Comparison of ENCODE assay signal across 24 cellular contexts in the genomic region with DNA sequence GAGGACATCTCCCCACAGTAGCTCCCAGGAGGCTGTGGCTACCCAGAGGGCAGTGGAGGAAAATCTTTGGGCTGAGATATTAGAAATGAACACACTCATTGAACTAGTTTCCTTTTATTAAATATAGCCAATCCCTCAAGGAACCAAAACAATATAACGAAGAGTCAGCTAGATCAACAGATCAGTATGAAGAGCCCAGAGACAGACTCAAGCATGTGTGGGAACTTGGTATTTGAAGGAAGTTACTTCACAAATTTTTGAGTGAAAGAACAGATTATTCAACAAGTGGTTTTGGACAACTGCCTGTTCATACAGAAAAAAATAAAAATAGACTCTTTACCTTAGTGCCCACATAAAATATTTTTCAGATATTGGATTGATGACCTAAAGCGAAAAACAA.
DNase-seq lines count a peak whose midpoint lies in the region; ATAC-seq and TF ChIP-seq lines count a peak whose summit lies in the region.
"Had no signal": no experiment of that assay in that cellular context is flagged by ENCODE, and none has a peak within 500 bp of the region (broad histone marks: within the 10 kb centered on the region; RNA-seq: fewer than 3 reads in every experiment).

No MANE protein-coding gene starts in this region.

- POLR2A ChIA-PET in AG04449 (lab: Yijun Ruan, JAX), result no interaction called here
- POLR2A ChIA-PET in HEK293 (lab: Yijun Ruan, JAX), result no interaction called here

- H3K27me3 ChIP-seq in stomach (no peaks in the 10 kb centered on the region), thyroid gland (no peaks in the 10 kb centered on the region)
- H3K27me3 ChIP-seq: BLaER1 treated with 17β-estradiol and CSF1 and Interleukin-3, amounts not matched to agents 10 nM and 100 nM; body of pancreas; right lobe of liver; testis had no signal

- H3K4me1 Mint-ChIP-seq in chondrocyte (ENCODE audit: low read depth), result peaks cover 19% of the 10 kb centered on the region

- H3K27ac Mint-ChIP-seq in chondrocyte (ENCODE audit: unreplicated experiment), result peak overlapping the region; percentile 67
- H3K27ac Mint-ChIP-seq: activated CD8-positive, alpha-beta T cell treated with anti-CD3 and anti-CD28 coated beads for 36 hours; activated naive CD4-positive, alpha-beta T cell treated with anti-CD3 and anti-CD28 coated beads, Interleukin-2, amount 50 U/mL, for 72 hours; activated T-helper 2 cell treated with anti-CD3 and anti-CD28 coated beads, Interferon-gamma antibody, Interleukin-2, Interleukin-4, amounts not matched to agents 10 μg/mL and 5 μg/mL and 100 μg/mL, durations not matched to agents 14 hours and 24 hours and 36 hours had no signal

- DNase-seq in AG04449 (ENCODE audit: low read depth, low spot score), result peak; percentile 60
- no peak for DNase-seq in chondrocyte (ENCODE audit: low spot score)
- DNase-seq in myocyte (ENCODE audit: low read depth), result peak; percentile 26
- DNase-seq in Right ventricle myocardium superior, result no peak
- no peak for DNase-seq in stomach
- DNase-seq in activated CD4-positive, alpha-beta T cell treated with anti-CD3 and anti-CD28 coated beads for 48 hours, result no peak
- no peak for DNase-seq in thyroid gland
- DNase-seq: activated CD8-positive, alpha-beta T cell treated with anti-CD3 and anti-CD28 coated beads for 36 hours; body of pancreas; DMS53; NCI-H1436 treated with DMSO at 0.1 percent for 48 hours; NCI-H446 treated with DMSO at 0.1 percent for 48 hours; NCI-H82; right lobe of liver; stimulated activated naive CD4-positive, alpha-beta T cell; testis had no signal

- H3K27me3 Mint-ChIP-seq in chondrocyte (ENCODE audit: low read depth), result no peaks in the 10 kb centered on the region
- H3K27me3 Mint-ChIP-seq: activated CD8-positive, alpha-beta T cell treated with anti-CD3 and anti-CD28 coated beads for 36 hours had no signal

- H3K36me3 Mint-ChIP-seq in chondrocyte (ENCODE audit: low read depth), result no peaks in the 10 kb centered on the region
- H3K36me3 Mint-ChIP-seq: activated naive CD4-positive, alpha-beta T cell treated with anti-CD3 and anti-CD28 coated beads, Interleukin-2, amount 50 U/mL, for 72 hours had no signal

- no peak for ATAC-seq in Right ventricle myocardium superior (ENCODE audit: poor library complexity)
- ATAC-seq: activated CD8-positive, alpha-beta T cell treated with anti-CD3 and anti-CD28 coated beads for 36 hours; activated naive CD4-positive, alpha-beta T cell treated with anti-CD3 and anti-CD28 coated beads, Interleukin-2, amount 50 U/mL, for 72 hours; body of pancreas; HCT116; right lobe of liver had no signal

- no peak overlapping the region for H3K4me3 Mint-ChIP-seq in chondrocyte (ENCODE audit: unreplicated experiment)
- H3K4me3 Mint-ChIP-seq: activated CD8-positive, alpha-beta T cell treated with anti-CD3 and anti-CD28 coated beads for 36 hours had no signal

- H3K9me3 Mint-ChIP-seq in chondrocyte (ENCODE audit: low read depth), result no peaks in the 10 kb centered on the region
- H3K9me3 Mint-ChIP-seq: activated CD8-positive, alpha-beta T cell treated with anti-CD3 and anti-CD28 coated beads for 36 hours; activated naive CD4-positive, alpha-beta T cell treated with anti-CD3 and anti-CD28 coated beads, Interleukin-2, amount 50 U/mL, for 72 hours; activated T-helper 2 cell treated with anti-CD3 and anti-CD28 coated beads, Interferon-gamma antibody, Interleukin-2, Interleukin-4, amounts not matched to agents 10 μg/mL and 5 μg/mL and 100 μg/mL, durations not matched to agents 14 hours and 24 hours and 36 hours had no signal

- H3K9me3 ChIP-seq in HEK293 (ENCODE audit: control insufficient read depth, insufficient read depth, low read depth, low read length), result no peaks in the 10 kb centered on the region
- no peaks in the 10 kb centered on the region for H3K9me3 ChIP-seq in stomach
- no peaks in the 10 kb centered on the region for H3K9me3 ChIP-seq in thyroid gland
- H3K9me3 ChIP-seq: body of pancreas, right lobe of liver, testis had no signal

- no peak for TF ChIP-seq CTCF in AG04449 (IDR thresholded peaks at IDR 0.05; ENCODE audit: insufficient read depth, low read length, missing control alignments)
- TF ChIP-seq CTCF in HEK293 (tag by site-specific recombination; IDR thresholded peaks at IDR 0.05), result no peak
- no peak for TF ChIP-seq CTCF in chondrocyte (IDR thresholded peaks at IDR 0.05)
- no peak for TF ChIP-seq CTCF in stomach (IDR thresholded peaks at IDR 0.05)
- no peak for TF ChIP-seq CTCF in thyroid gland (IDR thresholded peaks at IDR 0.05)

- WGBS in stomach, 5 donors, result 88 to 95% (median 91%) methylated on average over 2 of the region's 2 CpGs
- 89 to 94% methylated on average over 2 of the region's 2 CpGs for WGBS in thyroid gland, 2 donors

- H3K4me1 ChIP-seq in HEK293 (ENCODE audit: control insufficient read depth, insufficient read depth, low read length) (no peaks in the 10 kb centered on the region), stomach (no peaks in the 10 kb centered on the region), thyroid gland (no peaks in the 10 kb centered on the region)
- H3K4me1 ChIP-seq: body of pancreas, right lobe of liver, testis had no signal

- TF ChIP-seq POLR2A in stomach (IDR thresholded peaks at IDR 0.05), result no peak
- no peak for TF ChIP-seq POLR2A in thyroid gland (IDR thresholded peaks at IDR 0.05)

- TF ChIP-seq EP300 in stomach (IDR thresholded peaks at IDR 0.05), result no peak

- H3K27ac ChIP-seq in HEK293 (ENCODE audit: extremely low read depth, low read depth, low read length) (no peak overlapping the region), stomach (no peak overlapping the region), thyroid gland (no peak overlapping the region)
- H3K27ac ChIP-seq: BLaER1 treated with 17β-estradiol and CSF1 and Interleukin-3, amounts not matched to agents 10 nM and 100 nM; body of pancreas; KMS-11; right lobe of liver; RWPE1; SK-N-MC; testis had no signal

- H3K4me3 ChIP-seq in AG04449 (ENCODE audit: low read depth, low read length), result no peak overlapping the region
- no peak overlapping the region for H3K4me3 ChIP-seq in HEK293 (ENCODE audit: low read depth, low read length)
- H3K4me3 ChIP-seq in stomach, result no peak overlapping the region
- H3K4me3 ChIP-seq in thyroid gland (replicated peaks in 1 of 3), result no peak overlapping the region
- H3K4me3 ChIP-seq: BLaER1 treated with 17β-estradiol and CSF1 and Interleukin-3, amounts not matched to agents 10 nM and 100 nM; body of pancreas; right lobe of liver; SK-N-MC; testis had no signal

- CTCF ChIA-PET in AG04449 (lab: Yijun Ruan, JAX) (no interaction called here), HEK293 (lab: Yijun Ruan, JAX) (interaction anchor here (0.7 kb wide), 1 partner anchor 1642 kb away, joined by 3 read pairs; no protein-coding TSS in a partner anchor)

- intact Hi-C loops in Right ventricle myocardium superior (cut with DNase I), result no loop called here
- intact Hi-C loops in stomach (cut with DNase I; ENCODE audit: low total_unique reads), result no loop called here
- intact Hi-C loops in thyroid gland (cut with DNase I), result no loop called here

- no peaks in the 10 kb centered on the region for H3K36me3 ChIP-seq in HEK293 (ENCODE audit: control insufficient read depth in 2 of 2, insufficient read depth in 1 of 2, low read length in 2 of 2)
- no peaks in the 10 kb centered on the region for H3K36me3 ChIP-seq in stomach
- H3K36me3 ChIP-seq in thyroid gland, result no peaks in the 10 kb centered on the region
- H3K36me3 ChIP-seq: BLaER1 treated with 17β-estradiol and CSF1 and Interleukin-3, amounts not matched to agents 10 nM and 100 nM; right lobe of liver had no signal

TF ChIP-seq in HEK293, 187 proteins besides CTCF, POLR2A, EP300 and RAD21:
- TF ChIP-seq SCRT2 (tag by site-specific recombination; IDR thresholded peaks at IDR 0.05), result peak; percentile 31; the same call in 1 of the 2 replicates
- TF ChIP-seq, protein P1, sequence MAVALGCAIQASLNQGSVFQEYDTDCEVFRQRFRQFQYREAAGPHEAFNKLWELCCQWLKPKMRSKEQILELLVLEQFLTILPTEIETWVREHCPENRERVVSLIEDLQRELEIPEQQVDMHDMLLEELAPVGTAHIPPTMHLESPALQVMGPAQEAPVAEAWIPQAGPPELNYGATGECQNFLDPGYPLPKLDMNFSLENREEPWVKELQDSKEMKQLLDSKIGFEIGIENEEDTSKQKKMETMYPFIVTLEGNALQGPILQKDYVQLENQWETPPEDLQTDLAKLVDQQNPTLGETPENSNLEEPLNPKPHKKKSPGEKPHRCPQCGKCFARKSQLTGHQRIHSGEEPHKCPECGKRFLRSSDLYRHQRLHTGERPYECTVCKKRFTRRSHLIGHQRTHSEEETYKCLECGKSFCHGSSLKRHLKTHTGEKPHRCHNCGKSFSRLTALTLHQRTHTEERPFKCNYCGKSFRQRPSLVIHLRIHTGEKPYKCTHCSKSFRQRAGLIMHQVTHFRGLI (tag by site-specific recombination; IDR thresholded peaks at IDR 0.05), result no peak

Comparison
In these comparisons a context has a peak if more than half of its experiments do, and no peak if none do; other contexts are left out.
1. DNase-seq: peak in AG04449 (single experiment) and myocyte (single experiment); none in chondrocyte (single experiment), Right ventricle myocardium superior (single experiment), stomach (single experiment), activated CD4-positive, alpha-beta T cell treated with anti-CD3 and anti-CD28 coated beads for 48 hours (single experiment) and thyroid gland (0 of 2).